8 cellular contexts compared by ENCODE assay signal in the genomic region with DNA sequence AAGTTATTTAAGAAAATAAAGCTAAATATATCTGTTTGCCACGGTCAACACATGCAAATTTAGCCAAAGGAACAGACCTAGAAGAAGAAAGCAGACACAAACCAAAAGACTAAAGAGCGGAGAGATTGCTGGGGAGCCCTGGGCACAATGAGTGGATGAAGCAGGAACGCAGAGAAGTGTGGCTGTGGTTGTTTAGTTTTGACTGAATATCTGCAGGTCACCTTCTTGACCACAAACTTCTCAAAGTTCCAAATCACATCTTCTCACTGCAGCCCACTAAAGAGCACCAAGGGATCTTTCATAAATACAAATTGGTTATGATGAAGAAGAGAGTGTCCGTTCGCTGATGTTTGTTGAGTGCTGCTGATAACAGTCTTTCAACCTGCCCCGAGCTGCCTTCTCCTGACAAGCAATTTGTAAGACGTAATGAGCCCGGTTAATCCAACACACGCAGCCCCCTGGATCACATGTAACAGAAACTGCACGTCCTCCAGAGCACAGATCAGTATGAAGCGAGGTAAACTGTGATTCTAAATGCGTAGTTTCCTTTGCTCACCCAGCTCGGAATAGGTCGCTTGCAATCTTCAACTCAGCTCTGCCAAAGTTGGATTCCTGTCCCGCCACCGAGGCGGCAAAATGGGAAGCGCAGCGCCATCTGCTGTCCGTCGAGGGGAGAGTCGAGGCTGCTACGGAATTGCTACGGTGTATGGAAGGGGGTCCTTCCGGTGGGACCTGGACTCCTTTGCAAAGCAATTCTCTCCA.
DNase-seq lines count a peak whose midpoint lies in the region; ATAC-seq and TF ChIP-seq lines count a peak whose summit lies in the region.

No MANE protein-coding gene starts in this region.

- H3K9me3 ChIP-seq in left lung, result no peaks in the 10 kb centered on the region

- no peaks in the 10 kb centered on the region for H3K36me3 ChIP-seq in left lung

- peak; percentile 99 for TF ChIP-seq CTCF in choroid plexus epithelial cell (conservative IDR thresholded peaks at IDR 0.05; ENCODE audit: low read depth, low read length)
- peak; percentile 86 to 91 for TF ChIP-seq CTCF in left lung (IDR thresholded peaks at IDR 0.05)

- H3K27me3 ChIP-seq in left lung, result peaks cover 0 to 6% of the 10 kb centered on the region in 2 donors

- DNase-seq in SKM-1 treated with dmso at 0.1 percent for 144 hours (lab: John Stamatoyannopoulos, UW; ENCODE audit: unreplicated experiment), result peak; percentile 6
- DNase-seq in SKM-1 (lab: John Stamatoyannopoulos, UW; ENCODE audit: unreplicated experiment), result no peak
- peak; percentile 12 for DNase-seq in NCI-H2081 treated with DMSO at 0.1 percent for 48 hours (lab: John Stamatoyannopoulos, UW)
- DNase-seq in activated CD4-positive, alpha-beta T cell treated with anti-CD3 and anti-CD28 coated beads for 1 hour, result peak; percentile 48
- DNase-seq in choroid plexus epithelial cell (ENCODE audit: low read depth), result peak; percentile 79
- DNase-seq in left lung, result peak; percentile 78 to 89
- DNase-seq in stimulated activated CD4-positive, alpha-beta T cell treated with anti-CD3 and anti-CD28 coated beads, Interleukin-2, amount 100 ng/mL, for 4 hours (ENCODE audit: low read depth), result peak; percentile 45

- ATAC-seq in HG02943 (IDR thresholded peaks at IDR 0.05; ENCODE audit: low read depth, unreplicated experiment) (peak; percentile 85), left lung (peak; percentile 98)

- intact Hi-C loops in left lung (cut with DNase I), result loop anchor here in 1 of 2 donors (10.0 kb wide), 1 partner anchor 749 kb away; no protein-coding TSS in a partner anchor

- H3K27ac ChIP-seq in left lung, result no peak overlapping the region

- H3K4me3 ChIP-seq in choroid plexus epithelial cell (ENCODE audit: low read depth, low read length) (peak overlapping the region; percentile 39), left lung (peak overlapping the region in 1 of 2 donors; percentile 10)

- H3K4me1 ChIP-seq in left lung, result peaks cover 0 to 11% of the 10 kb centered on the region in 2 donors
